ENCODE assay signal across 10 cellular contexts in the genomic region with DNA sequence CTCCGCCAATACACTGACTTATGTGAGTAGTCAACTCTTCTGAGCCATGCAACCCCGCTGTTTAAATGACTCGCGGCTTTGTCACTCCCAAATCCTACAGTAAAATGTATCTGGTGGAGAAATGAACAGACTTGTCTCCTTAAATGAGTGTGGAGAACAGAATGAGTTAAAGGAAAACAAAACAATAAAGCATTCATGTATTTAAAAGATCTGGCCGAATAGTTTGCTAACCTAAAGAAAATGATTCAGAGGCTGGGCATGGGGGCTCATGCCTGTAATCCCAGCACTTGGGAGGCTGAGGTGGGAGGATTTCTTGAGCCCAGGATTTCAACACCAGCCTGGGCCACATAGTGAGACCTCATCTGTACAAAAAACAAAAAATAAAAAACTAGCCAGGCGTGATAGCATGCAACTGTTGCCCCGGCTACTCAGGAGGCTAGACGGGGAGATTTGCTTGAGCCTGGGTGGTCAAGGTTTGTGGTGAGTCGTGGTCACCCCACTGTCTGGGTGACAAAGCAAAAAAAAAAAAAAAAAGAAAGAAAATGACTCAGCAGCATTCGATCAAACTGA.
DNase-seq lines count a peak whose midpoint lies in the region; ATAC-seq and TF ChIP-seq lines count a peak whose summit lies in the region.
"Had no signal": no experiment of that assay in that cellular context is flagged by ENCODE, and none has a peak within 500 bp of the region (broad histone marks: within the 10 kb centered on the region; RNA-seq: fewer than 3 reads in every experiment).

No MANE protein-coding gene starts in this region.

- no peak for TF ChIP-seq CTCF in AG04450 (IDR thresholded peaks at IDR 0.05; ENCODE audit: low read depth, low read length)
- no peak for TF ChIP-seq CTCF in Panc1 (IDR thresholded peaks at IDR 0.05)
- no peak for TF ChIP-seq CTCF in foreskin keratinocyte (conservative IDR thresholded peaks at IDR 0.05)

- no peaks in the 10 kb centered on the region for H3K36me3 ChIP-seq in Panc1 (ENCODE audit: control insufficient read depth, insufficient read depth, low read length)
- H3K36me3 ChIP-seq: heart left ventricle had no signal

- ATAC-seq in GM21825 (IDR thresholded peaks at IDR 0.05; ENCODE audit: unreplicated experiment) (peak; percentile 60), Panc1 (no peak), foreskin keratinocyte (peak; percentile 75)
- ATAC-seq: heart left ventricle had no signal

- H3K4me3 ChIP-seq in AG04450 (ENCODE audit: low read depth, low read length), result no peak overlapping the region
- peak overlapping the region; percentile 32 to 53 for H3K4me3 ChIP-seq in Panc1 (ENCODE audit: low read depth in 2 of 2, low read length in 2 of 2)
- H3K4me3 ChIP-seq: heart left ventricle had no signal

- POLR2A ChIA-PET in AG04450 (lab: Yijun Ruan, JAX) (interaction anchor here (0.7 kb wide), 1 partner anchor 122 kb away, joined by 6 read pairs; no protein-coding TSS in a partner anchor), Panc1 (lab: Charles Lee) (no interaction called here)

- no peaks in the 10 kb centered on the region for H3K27me3 ChIP-seq in AG04450 (ENCODE audit: control insufficient read depth, insufficient read depth, low read length)
- H3K27me3 ChIP-seq in Panc1 (ENCODE audit: control insufficient read depth, insufficient read depth, low read length), result no peaks in the 10 kb centered on the region
- H3K27me3 ChIP-seq in foreskin keratinocyte, result no peaks in the 10 kb centered on the region

- in situ Hi-C loops in Panc1 (cut with HindIII; ENCODE audit: low pct_unique_long_range_greater_than_20kb, low sequenced_read_pairs), result no loop called here

- H3K27ac ChIP-seq in AG04450 (ENCODE audit: low read depth, low read length), result peak overlapping the region; percentile 57
- no peak overlapping the region for H3K27ac ChIP-seq in Panc1 (ENCODE audit: low read length)
- H3K27ac ChIP-seq in foreskin keratinocyte, result no peak overlapping the region
- H3K27ac ChIP-seq: heart left ventricle had no signal

- CTCF ChIA-PET in AG04450 (lab: Charles Lee) (interaction anchor here (1.4 to 2.1 kb wide), 2 partner anchors 53 to 63 kb away, joined by 4 to 13 read pairs; no protein-coding TSS in a partner anchor), Panc1 (lab: Charles Lee) (interaction anchor here (0.6 to 0.7 kb wide), 2 partner anchors 13 to 360 kb away, joined by 3 to 6 read pairs; no protein-coding TSS in a partner anchor)

- DNase-seq in AG04450 (ENCODE audit: low read depth, low spot score), result no peak
- no peak for DNase-seq in Panc1 (ENCODE audit: low read depth, low spot score)
- DNase-seq in foreskin keratinocyte, result peak; percentile 46 to 61
- no peak for DNase-seq in NCI-H128 (lab: John Stamatoyannopoulos, UW; ENCODE audit: unreplicated experiment)
- DNase-seq in SHP77 (lab: John Stamatoyannopoulos, UW), result no peak
- DNase-seq in NCI-H146 treated with DMSO at 0.1 percent for 48 hours (lab: John Stamatoyannopoulos, UW; ENCODE audit: unreplicated experiment), result no peak
- no peak for DNase-seq in NCI-H1694 treated with DMSO at 0.1 percent for 48 hours (lab: John Stamatoyannopoulos, UW)
- DNase-seq: heart left ventricle, NCI-H1436 treated with DMSO at 0.1 percent for 48 hours had no signal

- H3K4me1 ChIP-seq in Panc1 (ENCODE audit: control insufficient read depth, insufficient read depth, low read length) (no peaks in the 10 kb centered on the region; the same call in 1 of the 2 replicates), foreskin keratinocyte (no peaks in the 10 kb centered on the region)
- H3K4me1 ChIP-seq: heart left ventricle had no signal

- H3K9me3 ChIP-seq in AG04450 (ENCODE audit: control insufficient read depth, insufficient read depth, low read length) (no peaks in the 10 kb centered on the region), Panc1 (ENCODE audit: control insufficient read depth, insufficient read depth, low read depth, low read length) (no peaks in the 10 kb centered on the region)
- H3K9me3 ChIP-seq: heart left ventricle had no signal

- intact Hi-C loops in Panc1 (cut with micrococcal nuclease; ENCODE audit: unreplicated experiment), result no loop called here

- BruUV-seq in Panc1 (replicated peaks; lab: Mats Ljungman, UMichigan), result no TSS peak

Comparison
In these comparisons a context has a peak if more than half of its experiments do, and no peak if none do; other contexts are left out.
1. DNase-seq: peak in foreskin keratinocyte (2 of 2); none in AG04450 (single experiment), Panc1 (single experiment), NCI-H128 (single experiment), SHP77 (0 of 2), NCI-H146 treated with DMSO at 0.1 percent for 48 hours (single experiment) and NCI-H1694 treated with DMSO at 0.1 percent for 48 hours (single experiment).